20 cellular contexts compared by ENCODE assay signal in the genomic region with DNA sequence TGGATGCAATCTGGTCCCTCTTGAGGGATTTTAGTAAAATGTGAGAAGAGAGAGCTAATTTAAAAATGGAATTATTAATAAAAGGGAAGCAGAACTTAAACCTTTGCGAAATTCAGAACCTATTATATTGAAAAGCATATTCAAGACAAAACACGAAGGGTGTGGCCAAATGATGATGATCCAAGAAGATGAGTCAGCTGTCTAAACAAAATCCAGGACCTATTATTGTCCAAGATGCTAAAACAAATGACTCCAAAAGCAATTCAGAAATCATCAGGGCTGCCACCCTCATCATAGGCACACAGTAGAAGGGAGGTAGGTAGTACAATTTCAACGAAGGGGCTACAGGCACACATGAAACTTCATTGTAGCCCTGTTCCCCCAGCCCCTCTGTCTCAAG.
DNase-seq lines count a peak whose midpoint lies in the region; ATAC-seq and TF ChIP-seq lines count a peak whose summit lies in the region.
"Had no signal": no experiment of that assay in that cellular context is flagged by ENCODE, and none has a peak within 500 bp of the region (broad histone marks: within the 10 kb centered on the region; RNA-seq: fewer than 3 reads in every experiment).

No MANE protein-coding gene starts in this region.

- in situ Hi-C loops in GM13976 (cut with MboI; ENCODE audit: low sequenced_read_pairs, unreplicated experiment), result no loop called here

- ATAC-seq in HG03039 (IDR thresholded peaks at IDR 0.05; ENCODE audit: unreplicated experiment), result no peak
- ATAC-seq: K562, T-helper 17 cell had no signal

- DNase-seq in DMS53 (lab: John Stamatoyannopoulos, UW) (peak; percentile 14), DMS53 treated with DMSO at 0.1 percent for 48 hours (lab: John Stamatoyannopoulos, UW; ENCODE audit: unreplicated experiment) (no peak), NCI-H748 treated with DMSO at 0.1 percent for 48 hours (lab: John Stamatoyannopoulos, UW) (peak; percentile 29), fibroblast of the aortic adventitia (ENCODE audit: low read depth) (peak; percentile 5), GM13976 (ENCODE audit: low spot score) (no peak), AML-193 (lab: John Stamatoyannopoulos, UW) (no peak), SIG-M5 (lab: John Stamatoyannopoulos, UW) (no peak)
- DNase-seq: 8988T; CD4-positive, alpha-beta memory T cell; DMS153; H9; NCI-H1105 treated with DMSO at 0.1 percent for 48 hours; NCI-H187; NCI-H2107; NCI-H510A; PC-9; T-helper 17 cell had no signal

- no peak overlapping the region for H3K4me3 ChIP-seq in fibroblast of the aortic adventitia (ENCODE audit: low read depth, low read length)
- H3K4me3 ChIP-seq: BLaER1, K562, PC-9 had no signal

- TF ChIP-seq CTCF in fibroblast of the aortic adventitia (IDR thresholded peaks at IDR 0.05; ENCODE audit: insufficient read depth, low read length) (no peak), GM13976 (IDR thresholded peaks at IDR 0.05; ENCODE audit: borderline replicate concordance, control extremely low read depth, extremely low read depth, insufficient read depth, missing control alignments) (no peak)

Comparison
In these comparisons a context has a peak if more than half of its experiments do, and no peak if none do; other contexts are left out.
1. DNase-seq: peak in DMS53 (single experiment), NCI-H748 treated with DMSO at 0.1 percent for 48 hours (single experiment) and fibroblast of the aortic adventitia (single experiment); none in DMS53 treated with DMSO at 0.1 percent for 48 hours (single experiment), GM13976 (single experiment), AML-193 (0 of 2) and SIG-M5 (single experiment).